8 cellular contexts compared by ENCODE assay signal in the genomic region with DNA sequence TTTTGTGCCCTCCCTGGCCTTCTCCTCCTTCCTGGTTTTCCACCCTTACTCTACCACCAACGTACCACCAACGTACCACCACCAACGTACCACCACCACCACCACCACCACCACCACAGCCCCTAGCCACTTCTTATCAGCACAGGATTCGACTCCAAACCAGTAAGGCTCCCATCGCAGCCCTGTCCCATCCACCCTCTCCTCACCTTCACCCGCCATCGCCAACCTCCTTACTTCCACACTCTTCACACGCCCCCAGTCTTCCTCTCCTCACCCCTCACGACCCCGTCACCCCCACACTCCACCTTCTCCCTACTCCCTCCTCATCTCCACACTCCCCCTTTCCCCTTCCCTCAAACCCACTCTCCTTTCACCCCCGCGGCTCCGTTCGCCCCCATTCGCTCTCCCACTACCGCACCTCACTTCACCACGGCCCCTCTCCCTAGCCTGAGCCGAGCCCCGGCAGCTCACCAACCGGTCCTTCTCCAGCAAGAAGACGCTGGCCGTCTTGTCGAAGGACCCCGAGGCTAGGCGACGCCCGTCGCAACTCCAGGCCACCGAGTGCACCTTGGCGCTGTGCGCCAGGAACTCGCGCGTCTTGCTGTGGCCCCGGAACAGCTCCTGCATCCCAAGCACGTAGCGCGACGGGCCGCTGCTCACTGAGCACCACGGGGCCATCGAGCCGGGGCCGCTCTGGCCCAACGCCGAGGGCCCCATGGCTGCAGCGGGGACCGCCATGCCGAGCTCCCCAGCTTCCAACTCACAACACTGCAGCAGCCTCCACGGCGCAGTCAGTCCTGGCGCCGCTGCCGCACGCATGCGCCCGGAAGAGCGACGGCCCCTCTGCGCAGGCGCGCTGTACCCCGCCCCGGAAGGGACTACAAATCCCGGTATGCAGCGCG. TPM values are rescaled to one million over a fixed set of nuclear protein-coding genes. Genes with fewer than 3 reads are reported as not detected.
DNase-seq lines count a peak whose midpoint lies in the region; ATAC-seq and TF ChIP-seq lines count a peak whose summit lies in the region.
"Not testable (repeated sequence)": the region's sequence is repeated elsewhere in the genome, so short reads cannot be mapped to it uniquely, and the experiment has no call there.

A gene with protein sequence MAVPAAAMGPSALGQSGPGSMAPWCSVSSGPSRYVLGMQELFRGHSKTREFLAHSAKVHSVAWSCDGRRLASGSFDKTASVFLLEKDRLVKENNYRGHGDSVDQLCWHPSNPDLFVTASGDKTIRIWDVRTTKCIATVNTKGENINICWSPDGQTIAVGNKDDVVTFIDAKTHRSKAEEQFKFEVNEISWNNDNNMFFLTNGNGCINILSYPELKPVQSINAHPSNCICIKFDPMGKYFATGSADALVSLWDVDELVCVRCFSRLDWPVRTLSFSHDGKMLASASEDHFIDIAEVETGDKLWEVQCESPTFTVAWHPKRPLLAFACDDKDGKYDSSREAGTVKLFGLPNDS (minus strand): TSS at position 845 of the 902 bp plus-strand sequence. CDS start 107 bp downstream, at position 738.

- not testable (repeated sequence) for H3K27me3 ChIP-seq in CD4-positive, CD25-positive, alpha-beta regulatory T cell (ENCODE audit: control insufficient read depth, insufficient read depth, low read length); foreskin keratinocyte

- H3K27ac Mint-ChIP-seq in CD4-positive, CD25-positive, alpha-beta regulatory T cell = peak within 1 kb of the TSS in 1 of 3 donors; percentile 69
- peak within 1 kb of the TSS; percentile 46 to 48 for H3K27ac Mint-ChIP-seq in T-cell
- H3K27ac Mint-ChIP-seq in activated naive CD8-positive, alpha-beta T cell treated with anti-CD3 and anti-CD28 coated beads for 36 hours = peak within 1 kb of the TSS; percentile 73
- H3K27ac Mint-ChIP-seq in naive thymus-derived CD8-positive, alpha-beta T cell = peak within 1 kb of the TSS in 7 of 10 donors; percentile 19 to 74 (median 60)

- H3K9me3 ChIP-seq in CD4-positive, CD25-positive, alpha-beta regulatory T cell (ENCODE audit: control insufficient read depth in 2 of 2, low read length in 2 of 2) = not testable (repeated sequence)

- H3K4me3 Mint-ChIP-seq in CD4-positive, CD25-positive, alpha-beta regulatory T cell = peak within 1 kb of the TSS; percentile 72 to 90 (median 86)
- H3K4me3 Mint-ChIP-seq in T-cell = peak within 1 kb of the TSS; percentile 82 to 84 (median 83)
- H3K4me3 Mint-ChIP-seq in activated naive CD8-positive, alpha-beta T cell treated with anti-CD3 and anti-CD28 coated beads for 36 hours = peak within 1 kb of the TSS; percentile 82
- peak within 1 kb of the TSS; percentile 82 to 92 (median 86) for H3K4me3 Mint-ChIP-seq in naive thymus-derived CD8-positive, alpha-beta T cell

- not testable (repeated sequence) for H3K36me3 Mint-ChIP-seq in CD4-positive, CD25-positive, alpha-beta regulatory T cell; T-cell; activated naive CD8-positive, alpha-beta T cell treated with anti-CD3 and anti-CD28 coated beads for 36 hours
- peaks cover 0 to 14% (median 0%) of the 10 kb centered on the region in 3 donors for H3K36me3 Mint-ChIP-seq in naive thymus-derived CD8-positive, alpha-beta T cell

- ATAC-seq in CD4-positive, CD25-positive, alpha-beta regulatory T cell (ENCODE audit: low read depth in 2 of 2) = peak; percentile 96 to 98
- peak; percentile 99 for ATAC-seq in GM19468 (IDR thresholded peaks at IDR 0.05; ENCODE audit: extremely low read depth, unreplicated experiment)
- ATAC-seq in HG03432 (IDR thresholded peaks at IDR 0.05; ENCODE audit: unreplicated experiment) = peak; percentile 100
- peak; percentile 96 to 97 (median 96) for ATAC-seq in T-cell (replicated peaks in 1 of 4)
- peak; percentile 99 for ATAC-seq in foreskin keratinocyte
- ATAC-seq in naive thymus-derived CD8-positive, alpha-beta T cell = peak; percentile 95 to 97

- H3K27me3 Mint-ChIP-seq in CD4-positive, CD25-positive, alpha-beta regulatory T cell; T-cell; activated naive CD8-positive, alpha-beta T cell treated with anti-CD3 and anti-CD28 coated beads for 36 hours; naive thymus-derived CD8-positive, alpha-beta T cell: not testable (repeated sequence)

- CTCF ChIA-PET in T-cell (lab: Charles Lee) = not testable (repeated sequence)

- peak; percentile 70 to 90 (median 89) for DNase-seq in CD4-positive, CD25-positive, alpha-beta regulatory T cell
- peak; percentile 28 to 86 (median 73) for DNase-seq in T-cell
- peak; percentile 86 for DNase-seq in activated naive CD8-positive, alpha-beta T cell treated with anti-CD3 and anti-CD28 coated beads for 36 hours
- peak; percentile 32 to 55 for DNase-seq in foreskin keratinocyte
- peak; percentile 69 to 90 (median 80) for DNase-seq in naive thymus-derived CD8-positive, alpha-beta T cell
- DNase-seq in stimulated activated CD8-positive, alpha-beta memory T cell treated with anti-CD3 and anti-CD28 coated beads, Interleukin-15, amount 100 ng/mL, for 1 hour (ENCODE audit: low read depth) = peak; percentile 25

- H3K4me3 ChIP-seq in CD4-positive, CD25-positive, alpha-beta regulatory T cell (ENCODE audit: low read depth, low read length) = peak within 1 kb of the TSS; percentile 62

- not testable (repeated sequence) for H3K27ac ChIP-seq in CD4-positive, CD25-positive, alpha-beta regulatory T cell (ENCODE audit: insufficient read depth, low read length, poor library complexity, severe bottlenecking); foreskin keratinocyte

- POLR2A ChIA-PET in T-cell (lab: Charles Lee); naive thymus-derived CD8-positive, alpha-beta T cell (lab: Charles Lee): not testable (repeated sequence)

- H3K9me3 Mint-ChIP-seq in CD4-positive, CD25-positive, alpha-beta regulatory T cell; T-cell; activated naive CD8-positive, alpha-beta T cell treated with anti-CD3 and anti-CD28 coated beads for 36 hours; naive thymus-derived CD8-positive, alpha-beta T cell: not testable (repeated sequence)

- H3K4me1 Mint-ChIP-seq in CD4-positive, CD25-positive, alpha-beta regulatory T cell = peaks cover 0 to 10% (median 2%) of the 10 kb centered on the region in 4 donors
- peaks cover 0 to 10% (median 4%) of the 10 kb centered on the region in 3 donors for H3K4me1 Mint-ChIP-seq in T-cell
- not testable (repeated sequence) for H3K4me1 Mint-ChIP-seq in activated naive CD8-positive, alpha-beta T cell treated with anti-CD3 and anti-CD28 coated beads for 36 hours; naive thymus-derived CD8-positive, alpha-beta T cell

- H3K4me1 ChIP-seq in CD4-positive, CD25-positive, alpha-beta regulatory T cell (ENCODE audit: control insufficient read depth, insufficient read depth, low read length, poor library complexity, severe bottlenecking); foreskin keratinocyte: not testable (repeated sequence)

- TF ChIP-seq CTCF in foreskin keratinocyte (conservative IDR thresholded peaks at IDR 0.05) = peak; percentile 17

- not testable (repeated sequence) for H3K36me3 ChIP-seq in CD4-positive, CD25-positive, alpha-beta regulatory T cell (ENCODE audit: control insufficient read depth, insufficient read depth, low read length)

RNA-seq across cellular contexts. Expression of the gene that starts here (rescaled TPM):
- total RNA-seq in CD4-positive, CD25-positive, alpha-beta regulatory T cell = 70.6 TPM
- 100 to 1,000 TPM; 101 to 199 (median 148) TPM for polyA plus RNA-seq in CD4-positive, CD25-positive, alpha-beta regulatory T cell
- total RNA-seq in T-cell (10 to 100 TPM; 60.3 to 91.2 (median 84.9) TPM), foreskin keratinocyte (106 and 154 TPM in 2 replicates)
- 10 to 100 TPM; 72.2 to 82.1 TPM for total RNA-seq in activated naive CD8-positive, alpha-beta T cell treated with anti-CD3 and anti-CD28 coated beads for 36 hours
- 94.9 and 147 TPM in 2 replicates for polyA plus RNA-seq in foreskin keratinocyte
- total RNA-seq in naive thymus-derived CD8-positive, alpha-beta T cell = 10 to 100 TPM; 45.6 to 49.7 TPM
- polyA plus RNA-seq in naive thymus-derived CD8-positive, alpha-beta T cell = 100 to 1,000 TPM; 108 to 115 (median 112) TPM

Comparison
In these comparisons a context has a peak if more than half of its experiments do, and no peak if none do; other contexts are left out.
1. DNase-seq: peak in every context shown above with its lines; median percentile 89 in CD4-positive, CD25-positive, alpha-beta regulatory T cell; 86 in activated naive CD8-positive, alpha-beta T cell treated with anti-CD3 and anti-CD28 coated beads for 36 hours; 80 in naive thymus-derived CD8-positive, alpha-beta T cell; 73 in T-cell; 44 in foreskin keratinocyte; 25 in stimulated activated CD8-positive, alpha-beta memory T cell treated with anti-CD3 and anti-CD28 coated beads, Interleukin-15, amount 100 ng/mL, for 1 hour.